Comparison of ENCODE assay signal across 8 cellular contexts in genomic region chr7:143882020-143882610, GRCh38. TPM values are rescaled to one million over a fixed set of nuclear protein-coding genes. Genes with fewer than 3 reads are reported as not detected.
A peak's percentile ranks its signal among the peaks of the same experiment; 100 is the strongest.
DNase-seq lines count a peak whose midpoint lies in the region; ATAC-seq and TF ChIP-seq lines count a peak whose summit lies in the region.

No MANE protein-coding gene starts in this region.

- dilution Hi-C loops in IMR-90 (cut with HindIII; ENCODE audit: low sequenced_read_pairs, unreplicated experiment): no loop called here

- no peaks in the 10 kb centered on the region for H3K27me3 Mint-ChIP-seq in Caco-2 (ENCODE audit: insufficient read depth, unreplicated experiment)

- peaks cover 38% of the 10 kb centered on the region for H3K36me3 Mint-ChIP-seq in Caco-2 (ENCODE audit: insufficient read depth, unreplicated experiment)

- no peak overlapping the region for H2BK5ac ChIP-seq in IMR-90 (ENCODE audit: low read depth, low read length, poor library complexity, severe bottlenecking)

- BruUV-seq in IMR-90 (replicated peaks; lab: Mats Ljungman, UMichigan): no TSS peak
- no TSS peak for BruUV-seq in Caco-2 (replicated peaks; lab: Mats Ljungman, UMichigan)

- H2BK15ac ChIP-seq in IMR-90 (ENCODE audit: low read depth, low read length): no peak overlapping the region

- no peaks in the 10 kb centered on the region for H3K27me3 ChIP-seq in ACC112 (ENCODE audit: insufficient read depth, low read length)
- H3K27me3 ChIP-seq in IMR-90 (ENCODE audit: control insufficient read depth, insufficient read depth, low read length): no peaks in the 10 kb centered on the region
- no peaks in the 10 kb centered on the region for H3K27me3 ChIP-seq in layer of hippocampus (ENCODE audit: control insufficient read depth, insufficient read depth, low read length)
- no peaks in the 10 kb centered on the region for H3K27me3 ChIP-seq in smooth muscle cell (ENCODE audit: low read depth)
- H3K27me3 ChIP-seq in Caco-2 (replicated peaks; ENCODE audit: control insufficient read depth, insufficient read depth, low read length): no peaks in the 10 kb centered on the region

- intact Hi-C loops in IMR-90 (cut with micrococcal nuclease) (loop anchor here (10.0 kb wide), 1 partner anchor 133 kb away; no protein-coding TSS in a partner anchor), Caco-2 (cut with micrococcal nuclease; ENCODE audit: unreplicated experiment) (no loop called here)

- CTCF ChIA-PET in IMR-90 (lab: Yijun Ruan, JAX) (interaction anchor here (1.2 kb wide), 1 partner anchor 18 kb away, joined by 3 read pairs; no protein-coding TSS in a partner anchor), Caco-2 (lab: Charles Lee) (no interaction called here)

- peak overlapping the region; percentile 1; the same call in 1 of the 2 replicates for H2AK5ac ChIP-seq in IMR-90 (ENCODE audit: low read depth, low read length)

- H3K9ac ChIP-seq in IMR-90 (ENCODE audit: low read depth, low read length) (peak overlapping the region; percentile 56), smooth muscle cell (ENCODE audit: low read depth) (peak overlapping the region; percentile 72)

- H3K4me3 ChIP-seq in ACC112 (ENCODE audit: low read depth, low read length): peak overlapping the region; percentile 85
- H3K4me3 ChIP-seq in IMR-90 (ENCODE audit: insufficient read depth, low read depth, low read length): peak overlapping the region; percentile 71
- H3K4me3 ChIP-seq in smooth muscle cell: peak overlapping the region; percentile 89
- H3K4me3 ChIP-seq in Caco-2 (ENCODE audit: low read depth, low read length): no peak overlapping the region

- H3K14ac ChIP-seq in IMR-90 (replicated peaks; ENCODE audit: low read depth, low read length): peak overlapping the region; percentile 70

- H3K79me2 ChIP-seq in ACC112 (ENCODE audit: control insufficient read depth, insufficient read depth, low read length, unreplicated experiment): peaks cover 21% of the 10 kb centered on the region
- peaks cover 83% of the 10 kb centered on the region for H3K79me2 ChIP-seq in smooth muscle cell (ENCODE audit: low read depth)

- H2AFZ ChIP-seq in ACC112 (ENCODE audit: low read length, unreplicated experiment) (peak overlapping the region; percentile 86), IMR-90 (replicated peaks; ENCODE audit: low read length, poor library complexity) (peak overlapping the region; percentile 92), smooth muscle cell (ENCODE audit: low read depth) (no peak overlapping the region)

- H3K4me2 ChIP-seq in IMR-90 (ENCODE audit: low read depth, low read length) (peak overlapping the region; percentile 96), smooth muscle cell (peak overlapping the region; percentile 94)

- peak; percentile 19 for ATAC-seq in IMR-90 (ENCODE audit: low read depth)

- in situ Hi-C loops in IMR-90 (cut with MboI; ENCODE audit: low sequenced_read_pairs): loop anchor here (25.0 kb wide), 1 partner anchor 1320 kb away; no protein-coding TSS in a partner anchor

- TF ChIP-seq POLR2A in IMR-90 (IDR thresholded peaks at IDR 0.05; ENCODE audit: low read depth, low read length): no peak; the same call in 1 of the 2 replicates

- peaks cover 5% of the 10 kb centered on the region; the same call in 1 of the 2 replicates for H3K9me1 ChIP-seq in IMR-90 (ENCODE audit: insufficient read depth, low read length)

- no peak for TF ChIP-seq CTCF in IMR-90 (conservative IDR thresholded peaks at IDR 0.05; ENCODE audit: low read depth, low read length)
- TF ChIP-seq CTCF in smooth muscle cell (IDR thresholded peaks at IDR 0.05; ENCODE audit: borderline replicate concordance, insufficient read depth, poor library complexity, severe bottlenecking): no peak
- no peak for TF ChIP-seq CTCF in Caco-2 (IDR thresholded peaks at IDR 0.05; ENCODE audit: insufficient read depth in 1 of 2, low read depth in 1 of 2, low read length in 1 of 2, severe bottlenecking in 1 of 2, unreplicated experiment in 1 of 2)

- H3F3A ChIP-seq in smooth muscle cell (ENCODE audit: low read depth): peaks cover 3% of the 10 kb centered on the region

- H3K4me1 ChIP-seq in ACC112 (ENCODE audit: control insufficient read depth, insufficient read depth, low read length, unreplicated experiment) (peaks cover 20% of the 10 kb centered on the region), IMR-90 (ENCODE audit: control insufficient read depth, insufficient read depth, low read length) (peaks cover 9% of the 10 kb centered on the region), smooth muscle cell (ENCODE audit: low read depth) (peaks cover 24% of the 10 kb centered on the region), Caco-2 (no peaks in the 10 kb centered on the region)

- peak overlapping the region in 1 of 2 experiments; percentile 7; a peak in 1 of 4 replicates for H4K8ac ChIP-seq in IMR-90 (ENCODE audit: low read depth in 2 of 2, low read length in 2 of 2)

- POLR2A ChIA-PET in IMR-90 (lab: Charles Lee; ENCODE audit: unreplicated experiment): no interaction called here
- POLR2A ChIA-PET in Caco-2 (lab: Charles Lee): interaction anchor here (1.5 kb wide), 1 partner anchor 20 kb away, joined by 4 read pairs; the partner anchor contains the start of gene TCAF1

- H3K56ac ChIP-seq in IMR-90 (ENCODE audit: extremely low read depth, insufficient read depth, low read length): no peak overlapping the region; the same call in 1 of the 2 replicates

- no CpG with 5 or more reads among the region's 23 CpGs for WGBS in IMR-90 (ENCODE audit: extremely low coverage in 2 of 2, insufficient read length in 1 of 2), 2 experiments
- WGBS in smooth muscle cell (ENCODE audit: low lambda C conversion rate): 3% methylated on average over 21 of the region's 23 CpGs

- H3K9me3 ChIP-seq in IMR-90 (ENCODE audit: control insufficient read depth, insufficient read depth, low read length) (no peaks in the 10 kb centered on the region), smooth muscle cell (replicated peaks; ENCODE audit: low read depth) (no peaks in the 10 kb centered on the region), Caco-2 (0 out of 2 replicates have a peak, but pooled peaks cover 3% of the 10 kb centered on the region)

- peaks cover under 1% of the 10 kb centered on the region for H4K20me1 ChIP-seq in IMR-90 (ENCODE audit: insufficient read depth, low read length)
- H4K20me1 ChIP-seq in smooth muscle cell (ENCODE audit: low read depth): peaks cover 53% of the 10 kb centered on the region

- peak; percentile 59 for DNase-seq in IMR-90
- DNase-seq in smooth muscle cell (lab: John Stamatoyannopoulos, UW; ENCODE audit: unreplicated experiment): peak; percentile 46
- no peak for DNase-seq in NCI-H1930 (lab: John Stamatoyannopoulos, UW)
- DNase-seq in RKO (ENCODE audit: low spot score): no peak
- DNase-seq in Caco-2: no peak

- H2AK9ac ChIP-seq in IMR-90 (replicated peaks; ENCODE audit: low read depth, low read length, poor library complexity): peak overlapping the region; percentile 53

- H3K36me3 ChIP-seq in ACC112 (ENCODE audit: insufficient read depth, low read length) (no peaks in the 10 kb centered on the region), IMR-90 (ENCODE audit: control insufficient read depth, insufficient read depth, low read length) (0 out of 2 replicates have a peak, but pooled peaks cover 1% of the 10 kb centered on the region), smooth muscle cell (ENCODE audit: low read depth) (no peaks in the 10 kb centered on the region), Caco-2 (ENCODE audit: control insufficient read depth, insufficient read depth, low read length) (peaks cover 5% of the 10 kb centered on the region)

- H3K27ac ChIP-seq in ACC112 (ENCODE audit: low read depth, low read length): no peak overlapping the region
- H3K27ac ChIP-seq in IMR-90 (ENCODE audit: insufficient read depth, low read length): peak overlapping the region; percentile 47
- peak overlapping the region; percentile 88 for H3K27ac ChIP-seq in cingulate gyrus (ENCODE audit: low read depth, low read length)
- H3K27ac ChIP-seq in layer of hippocampus (ENCODE audit: low read depth, low read length): peak overlapping the region; percentile 82
- H3K27ac ChIP-seq in smooth muscle cell (ENCODE audit: low read depth): peak overlapping the region; percentile 67

- no peak overlapping the region for H2BK20ac ChIP-seq in IMR-90 (ENCODE audit: low read depth, low read length)

- peak overlapping the region; percentile 1; the same call in 1 of the 2 replicates for H3K23ac ChIP-seq in IMR-90 (ENCODE audit: low read depth, low read length)

- H3K4me1 Mint-ChIP-seq in Caco-2 (ENCODE audit: low read depth, unreplicated experiment): peaks cover 7% of the 10 kb centered on the region

- H3K27ac Mint-ChIP-seq in Caco-2 (ENCODE audit: unreplicated experiment): no peak overlapping the region

- H4K91ac ChIP-seq in IMR-90 (ENCODE audit: insufficient read depth, low read depth, low read length): peak overlapping the region; percentile 28; the same call in 1 of the 2 replicates

- no peaks in the 10 kb centered on the region for H3K9me3 Mint-ChIP-seq in Caco-2 (ENCODE audit: unreplicated experiment)

- peaks cover 31 to 67% of the 10 kb centered on the region in 2 experiments for H3K79me1 ChIP-seq in IMR-90 (ENCODE audit: low read depth in 1 of 2, low read length in 2 of 2)

- H4K5ac ChIP-seq in IMR-90 (ENCODE audit: low read depth, low read length): no peak overlapping the region

- TF ChIP-seq RAD21 in IMR-90 (IDR thresholded peaks at IDR 0.05; ENCODE audit: low read length): no peak

- peak overlapping the region; percentile 19; the same call in 1 of the 2 replicates for H3K18ac ChIP-seq in IMR-90 (ENCODE audit: low read depth, low read length)

- H2BK120ac ChIP-seq in IMR-90 (ENCODE audit: low read depth, low read length): no peak overlapping the region

- no peak overlapping the region for H3K4me3 Mint-ChIP-seq in Caco-2 (ENCODE audit: unreplicated experiment)

- peak overlapping the region; percentile 34; the same call in 1 of the 2 replicates for H3K4ac ChIP-seq in IMR-90 (ENCODE audit: low read depth, low read length)

TF ChIP-seq in IMR-90, 13 proteins besides CTCF, POLR2A, EP300 and RAD21 (continues in another document):
- TF ChIP-seq MAZ (IDR thresholded peaks at IDR 0.05; ENCODE audit: borderline replicate concordance, low read depth, low read length): peak; percentile 65; the same call in 1 of the 2 replicates

RNA-seq across cellular contexts. Expression of gene TCAF1, which starts 19.9 kb away (rescaled TPM):
- total RNA-seq in IMR-90 (2012; rRNA removed) (86.4 and 91.8 TPM in 2 replicates), smooth muscle cell (177 and 237 TPM in 2 replicates), Caco-2 (2022) (92.3 and 95.1 TPM in 2 replicates)
- polyA plus RNA-seq in IMR-90 (2012; rRNA removed) (35.1 and 39.3 TPM in 2 replicates), smooth muscle cell (108 and 147 TPM in 2 replicates)
- 16.5 and 29.2 TPM in 2 replicates for polyA plus RNA-seq in IMR-90 (2012; cell fraction: cytosol; rRNA removed)
- 16.6 and 19.7 TPM in 2 replicates for polyA plus RNA-seq in IMR-90 (2012; cell fraction: nucleus; rRNA removed; ENCODE audit: low replicate concordance)

RNA-seq across cellular contexts. Expression of gene OR2F2, which starts 52.9 kb away (rescaled TPM):
- total RNA-seq in IMR-90 (2012; rRNA removed) (not detected in 2 replicates), smooth muscle cell (not detected in 2 replicates), Caco-2 (2022) (not detected in 2 replicates)
- polyA plus RNA-seq in IMR-90 (2012; rRNA removed) (not detected in 2 replicates), smooth muscle cell (not detected in 2 replicates)
- polyA plus RNA-seq in IMR-90 (2012; cell fraction: cytosol; rRNA removed): not detected in 2 replicates
- polyA plus RNA-seq in IMR-90 (2012; cell fraction: nucleus; rRNA removed; ENCODE audit: low replicate concordance): not detected in 2 replicates

Comparison
In these comparisons a context has a peak if more than half of its experiments do, and no peak if none do; other contexts are left out.
1. DNase-seq: peak in IMR-90 (single experiment) and smooth muscle cell (single experiment); none in NCI-H1930 (0 of 2), RKO (single experiment) and Caco-2 (0 of 2).